1 cellular context compared by ENCODE assay signal in genomic region chr11:7974668-7975067, GRCh38.
TF ChIP-seq lines count a peak whose summit lies in the region.

No MANE protein-coding gene starts in this region.

TF ChIP-seq in WTC11, 78 proteins besides CTCF, POLR2A, EP300 and RAD21 (continued from another document):
- no peak for TF ChIP-seq PREB (CRISPR knock-in tag; IDR thresholded peaks at IDR 0.05; ENCODE audit: borderline replicate concordance)
- no peak for TF ChIP-seq ESRRA (CRISPR knock-in tag; IDR thresholded peaks at IDR 0.05; ENCODE audit: borderline replicate concordance)
- TF ChIP-seq ZNF138 (CRISPR knock-in tag; conservative IDR thresholded peaks at IDR 0.05) = no peak
- TF ChIP-seq TEAD1 (CRISPR knock-in tag; IDR thresholded peaks at IDR 0.05) = no peak
- no peak for TF ChIP-seq FOXJ3 (CRISPR knock-in tag; IDR thresholded peaks at IDR 0.05; ENCODE audit: borderline replicate concordance)
- no peak for TF ChIP-seq GABPB1 (CRISPR knock-in tag; IDR thresholded peaks at IDR 0.05)
- TF ChIP-seq, protein P1, sequence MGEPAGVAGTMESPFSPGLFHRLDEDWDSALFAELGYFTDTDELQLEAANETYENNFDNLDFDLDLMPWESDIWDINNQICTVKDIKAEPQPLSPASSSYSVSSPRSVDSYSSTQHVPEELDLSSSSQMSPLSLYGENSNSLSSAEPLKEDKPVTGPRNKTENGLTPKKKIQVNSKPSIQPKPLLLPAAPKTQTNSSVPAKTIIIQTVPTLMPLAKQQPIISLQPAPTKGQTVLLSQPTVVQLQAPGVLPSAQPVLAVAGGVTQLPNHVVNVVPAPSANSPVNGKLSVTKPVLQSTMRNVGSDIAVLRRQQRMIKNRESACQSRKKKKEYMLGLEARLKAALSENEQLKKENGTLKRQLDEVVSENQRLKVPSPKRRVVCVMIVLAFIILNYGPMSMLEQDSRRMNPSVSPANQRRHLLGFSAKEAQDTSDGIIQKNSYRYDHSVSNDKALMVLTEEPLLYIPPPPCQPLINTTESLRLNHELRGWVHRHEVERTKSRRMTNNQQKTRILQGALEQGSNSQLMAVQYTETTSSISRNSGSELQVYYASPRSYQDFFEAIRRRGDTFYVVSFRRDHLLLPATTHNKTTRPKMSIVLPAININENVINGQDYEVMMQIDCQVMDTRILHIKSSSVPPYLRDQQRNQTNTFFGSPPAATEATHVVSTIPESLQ (CRISPR knock-in tag; IDR thresholded peaks at IDR 0.05) = no peak
- TF ChIP-seq, protein P2, sequence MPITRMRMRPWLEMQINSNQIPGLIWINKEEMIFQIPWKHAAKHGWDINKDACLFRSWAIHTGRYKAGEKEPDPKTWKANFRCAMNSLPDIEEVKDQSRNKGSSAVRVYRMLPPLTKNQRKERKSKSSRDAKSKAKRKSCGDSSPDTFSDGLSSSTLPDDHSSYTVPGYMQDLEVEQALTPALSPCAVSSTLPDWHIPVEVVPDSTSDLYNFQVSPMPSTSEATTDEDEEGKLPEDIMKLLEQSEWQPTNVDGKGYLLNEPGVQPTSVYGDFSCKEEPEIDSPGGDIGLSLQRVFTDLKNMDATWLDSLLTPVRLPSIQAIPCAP (CRISPR knock-in tag; IDR thresholded peaks at IDR 0.05) = no peak
- TF ChIP-seq, protein P3, sequence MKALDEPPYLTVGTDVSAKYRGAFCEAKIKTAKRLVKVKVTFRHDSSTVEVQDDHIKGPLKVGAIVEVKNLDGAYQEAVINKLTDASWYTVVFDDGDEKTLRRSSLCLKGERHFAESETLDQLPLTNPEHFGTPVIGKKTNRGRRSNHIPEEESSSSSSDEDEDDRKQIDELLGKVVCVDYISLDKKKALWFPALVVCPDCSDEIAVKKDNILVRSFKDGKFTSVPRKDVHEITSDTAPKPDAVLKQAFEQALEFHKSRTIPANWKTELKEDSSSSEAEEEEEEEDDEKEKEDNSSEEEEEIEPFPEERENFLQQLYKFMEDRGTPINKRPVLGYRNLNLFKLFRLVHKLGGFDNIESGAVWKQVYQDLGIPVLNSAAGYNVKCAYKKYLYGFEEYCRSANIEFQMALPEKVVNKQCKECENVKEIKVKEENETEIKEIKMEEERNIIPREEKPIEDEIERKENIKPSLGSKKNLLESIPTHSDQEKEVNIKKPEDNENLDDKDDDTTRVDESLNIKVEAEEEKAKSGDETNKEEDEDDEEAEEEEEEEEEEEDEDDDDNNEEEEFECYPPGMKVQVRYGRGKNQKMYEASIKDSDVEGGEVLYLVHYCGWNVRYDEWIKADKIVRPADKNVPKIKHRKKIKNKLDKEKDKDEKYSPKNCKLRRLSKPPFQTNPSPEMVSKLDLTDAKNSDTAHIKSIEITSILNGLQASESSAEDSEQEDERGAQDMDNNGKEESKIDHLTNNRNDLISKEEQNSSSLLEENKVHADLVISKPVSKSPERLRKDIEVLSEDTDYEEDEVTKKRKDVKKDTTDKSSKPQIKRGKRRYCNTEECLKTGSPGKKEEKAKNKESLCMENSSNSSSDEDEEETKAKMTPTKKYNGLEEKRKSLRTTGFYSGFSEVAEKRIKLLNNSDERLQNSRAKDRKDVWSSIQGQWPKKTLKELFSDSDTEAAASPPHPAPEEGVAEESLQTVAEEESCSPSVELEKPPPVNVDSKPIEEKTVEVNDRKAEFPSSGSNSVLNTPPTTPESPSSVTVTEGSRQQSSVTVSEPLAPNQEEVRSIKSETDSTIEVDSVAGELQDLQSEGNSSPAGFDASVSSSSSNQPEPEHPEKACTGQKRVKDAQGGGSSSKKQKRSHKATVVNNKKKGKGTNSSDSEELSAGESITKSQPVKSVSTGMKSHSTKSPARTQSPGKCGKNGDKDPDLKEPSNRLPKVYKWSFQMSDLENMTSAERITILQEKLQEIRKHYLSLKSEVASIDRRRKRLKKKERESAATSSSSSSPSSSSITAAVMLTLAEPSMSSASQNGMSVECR (CRISPR knock-in tag; IDR thresholded peaks at IDR 0.05; ENCODE audit: borderline replicate concordance) = no peak
- TF ChIP-seq, protein P4, sequence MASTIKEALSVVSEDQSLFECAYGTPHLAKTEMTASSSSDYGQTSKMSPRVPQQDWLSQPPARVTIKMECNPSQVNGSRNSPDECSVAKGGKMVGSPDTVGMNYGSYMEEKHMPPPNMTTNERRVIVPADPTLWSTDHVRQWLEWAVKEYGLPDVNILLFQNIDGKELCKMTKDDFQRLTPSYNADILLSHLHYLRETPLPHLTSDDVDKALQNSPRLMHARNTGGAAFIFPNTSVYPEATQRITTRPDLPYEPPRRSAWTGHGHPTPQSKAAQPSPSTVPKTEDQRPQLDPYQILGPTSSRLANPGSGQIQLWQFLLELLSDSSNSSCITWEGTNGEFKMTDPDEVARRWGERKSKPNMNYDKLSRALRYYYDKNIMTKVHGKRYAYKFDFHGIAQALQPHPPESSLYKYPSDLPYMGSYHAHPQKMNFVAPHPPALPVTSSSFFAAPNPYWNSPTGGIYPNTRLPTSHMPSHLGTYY (CRISPR knock-in tag; IDR thresholded peaks at IDR 0.05) = no peak
- TF ChIP-seq TP53 (CRISPR knock-in tag; IDR thresholded peaks at IDR 0.05) = no peak
- TF ChIP-seq PRDM15 (CRISPR knock-in tag; IDR thresholded peaks at IDR 0.05) = no peak
- TF ChIP-seq FOXK1 (CRISPR knock-in tag; IDR thresholded peaks at IDR 0.05) = no peak
- TF ChIP-seq MAX (CRISPR knock-in tag; IDR thresholded peaks at IDR 0.05) = no peak
- no peak for TF ChIP-seq SMAD3 (CRISPR knock-in tag; IDR thresholded peaks at IDR 0.05; ENCODE audit: borderline replicate concordance)
- no peak for TF ChIP-seq ATF1 (CRISPR knock-in tag; IDR thresholded peaks at IDR 0.05)
- TF ChIP-seq NR1H2 (CRISPR knock-in tag; IDR thresholded peaks at IDR 0.05) = no peak
TF ChIP-seq in WTC11: peak in this region for 0.
